Comparison of ENCODE assay signal across 22 cellular contexts in genomic region chr4:40734497-40734896, GRCh38.
"Had no signal": no experiment of that assay in that cellular context is flagged by ENCODE, and none has a peak within 500 bp of the region (broad histone marks: within the 10 kb centered on the region; RNA-seq: fewer than 3 reads in every experiment).

No MANE protein-coding gene starts in this region.

- H3K27ac Mint-ChIP-seq: immature natural killer cell; memory B cell; natural killer cell; progenitor cell of endocrine pancreas; stimulated activated effector memory CD8-positive, alpha-beta T cell treated with anti-CD3 and anti-CD28 coated beads, Interleukin-12 subunit alpha, Interleukin-12 subunit beta, amount 100 ng/mL, for 72 hours had no signal

- H3K4me3 Mint-ChIP-seq: immature natural killer cell; memory B cell; natural killer cell; neural crest cell; stimulated activated effector memory CD8-positive, alpha-beta T cell treated with anti-CD3 and anti-CD28 coated beads, Interleukin-12 subunit alpha, Interleukin-12 subunit beta, amount 100 ng/mL, for 72 hours had no signal

- H3K27me3 Mint-ChIP-seq: progenitor cell of endocrine pancreas had no signal

- DNase-seq: colonic mucosa; effector CD4-positive, alpha-beta T cell; hypothalamus; immature natural killer cell; islet precursor cell; kidney glomerular epithelial cell; left colon; left ventricle myocardium superior; lower lobe of right lung; natural killer cell; right lobe of liver; stimulated activated CD4-positive, alpha-beta T cell treated with anti-CD3 and anti-CD28 coated beads, Interleukin-12 subunit alpha, Interleukin-12 subunit beta, amount 100 ng/mL, for 4 hours; stimulated activated CD4-positive, alpha-beta T cell treated with anti-CD3 and anti-CD28 coated beads, Interleukin-1b, Interleukin-23, amount 100 ng/mL, for 48 hours; stimulated activated CD4-positive, alpha-beta T cell treated with anti-CD3 and anti-CD28 coated beads, Interleukin-4, amount 100 ng/mL, for 1 hour; stimulated activated naive CD4-positive, alpha-beta T cell treated with Interleukin-2 at 50 U/mL for 16 hours; stomach; thyroid gland; trophoblast cell had no signal

- H3K9me3 Mint-ChIP-seq: memory B cell; natural killer cell; neural crest cell; stimulated activated effector memory CD8-positive, alpha-beta T cell treated with anti-CD3 and anti-CD28 coated beads, Interleukin-12 subunit alpha, Interleukin-12 subunit beta, amount 100 ng/mL, for 72 hours had no signal

- H3K4me1 Mint-ChIP-seq: immature natural killer cell; natural killer cell; neural crest cell; stimulated activated effector memory CD8-positive, alpha-beta T cell treated with anti-CD3 and anti-CD28 coated beads, Interleukin-12 subunit alpha, Interleukin-12 subunit beta, amount 100 ng/mL, for 72 hours had no signal

- ATAC-seq: left colon; left ventricle myocardium superior; lower lobe of right lung; natural killer cell; stimulated activated effector memory CD8-positive, alpha-beta T cell treated with anti-CD3 and anti-CD28 coated beads, Interleukin-12 subunit alpha, Interleukin-12 subunit beta, amount 100 ng/mL, for 72 hours had no signal

- H3K36me3 Mint-ChIP-seq: immature natural killer cell; memory B cell; natural killer cell; stimulated activated effector memory CD8-positive, alpha-beta T cell treated with anti-CD3 and anti-CD28 coated beads, Interleukin-12 subunit alpha, Interleukin-12 subunit beta, amount 100 ng/mL, for 72 hours had no signal
